Comparison of ENCODE assay signal across 30 cellular contexts in the genomic region with DNA sequence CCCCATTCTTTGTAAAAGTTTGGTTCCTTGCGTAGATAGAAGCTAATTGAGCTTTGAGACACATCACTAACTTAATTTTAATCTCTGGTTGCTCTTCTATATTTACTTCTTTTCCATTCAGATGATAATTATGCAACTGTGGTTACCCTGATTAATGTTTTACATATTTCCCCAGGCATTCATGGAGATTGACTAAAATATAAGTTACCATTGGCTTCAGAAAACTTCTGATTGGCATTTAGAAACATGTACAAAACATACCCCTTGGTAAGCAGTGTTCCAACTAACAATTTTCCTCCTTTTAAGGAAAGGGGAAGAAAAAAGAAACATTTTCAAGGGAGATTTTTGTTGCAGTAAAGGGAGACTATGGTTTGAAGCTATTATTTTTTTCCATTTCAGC. TPM values are rescaled to one million over a fixed set of nuclear protein-coding genes. Genes with fewer than 3 reads are reported as not detected.
A peak's percentile ranks its signal among the peaks of the same experiment; 100 is the strongest.
DNase-seq lines count a peak whose midpoint lies in the region; ATAC-seq, FAIRE-seq and TF ChIP-seq lines count a peak whose summit lies in the region.
"Had no signal": no experiment of that assay in that cellular context is flagged by ENCODE, and none has a peak within 500 bp of the region (broad histone marks: within the 10 kb centered on the region; RNA-seq: fewer than 3 reads in every experiment).

No MANE protein-coding gene starts in this region.

- no peak for TF ChIP-seq CTCF in SK-N-SH (IDR thresholded peaks at IDR 0.05)
- TF ChIP-seq CTCF in bronchial epithelial cell (IDR thresholded peaks at IDR 0.05; ENCODE audit: insufficient read depth, low read length, severe bottlenecking): no peak
- no peak for TF ChIP-seq CTCF in brain microvascular endothelial cell (IDR thresholded peaks at IDR 0.05; ENCODE audit: low read depth, low read length, missing control alignments)

- H3K9me3 ChIP-seq in SK-N-SH (no peaks in the 10 kb centered on the region), mesenchymal stem cell (ENCODE audit: control insufficient read depth, low read length) (no peaks in the 10 kb centered on the region)
- H3K9me3 ChIP-seq: ascending aorta, testis had no signal

- no peak overlapping the region for H3K23ac ChIP-seq in mesenchymal stem cell (ENCODE audit: low read length in 2 of 2)

- H3K4me2 ChIP-seq in SK-N-SH (no peak overlapping the region), mesenchymal stem cell (ENCODE audit: low read length, poor library complexity, severe bottlenecking) (no peak overlapping the region)

- H3K36me3 Mint-ChIP-seq in activated naive CD8-positive, alpha-beta T cell treated with anti-CD3 and anti-CD28 coated beads, Interleukin-2, amount 50 U/mL, for 24 hours (ENCODE audit: low read depth): no peaks in the 10 kb centered on the region
- H3K36me3 Mint-ChIP-seq: activated naive CD8-positive, alpha-beta T cell had no signal

- no peak overlapping the region for H4K8ac ChIP-seq in mesenchymal stem cell (ENCODE audit: low read length)

- H3K14ac ChIP-seq in mesenchymal stem cell (ENCODE audit: low read length in 2 of 2): no peak overlapping the region

- no peak overlapping the region for H4K91ac ChIP-seq in mesenchymal stem cell (ENCODE audit: low read length)

- 91% methylated on average over 1 of the region's 1 CpG for WGBS in SK-N-SH (ENCODE audit: low lambda C conversion rate)
- no CpG with 5 or more reads among the region's 1 CpG for WGBS in mesenchymal stem cell

- ATAC-seq in SK-N-SH treated with all-trans-retinoic acid at 6 μM for 48 hours (no peak), left cardiac atrium (no peak)
- no peak for ATAC-seq in activated naive CD8-positive, alpha-beta T cell treated with anti-CD3 and anti-CD28 coated beads, Interleukin-2, amount 50 U/mL, for 24 hours
- ATAC-seq: activated CD4-positive, CD25-positive, alpha-beta regulatory T cell treated with anti-CD3 and anti-CD28 coated beads, Interleukin-2, amount 50 U/mL, for 24 hours; sciatic nerve; stimulated activated naive CD8-positive, alpha-beta T cell treated with anti-CD3 and anti-CD28 coated beads, Interleukin-15, Interleukin-2, amounts not matched to agents 100 U/mL and 50 U/mL, for 24 hours had no signal

- no peak for DNase-seq in SK-N-SH
- peak; percentile 30 for DNase-seq in bronchial epithelial cell (ENCODE audit: low read depth)
- DNase-seq in mesenchymal stem cell: no peak
- DNase-seq in left cardiac atrium: no peak
- DNase-seq in brain microvascular endothelial cell: no peak
- DNase-seq in activated naive CD8-positive, alpha-beta T cell treated with anti-CD3 and anti-CD28 coated beads, Interleukin-2, amount 50 U/mL, for 24 hours: no peak
- DNase-seq in hippocampal formation (lab: John Stamatoyannopoulos, UW): no peak
- DNase-seq: activated CD4-positive, alpha-beta T cell treated with anti-CD3 and anti-CD28 coated beads, Interleukin-2, amount 50 U/mL, for 48 hours; activated CD8-positive, alpha-beta memory T cell treated with anti-CD3 and anti-CD28 coated beads, Interleukin-2, amount 50 U/mL, for 4 hours; CD4-positive, alpha-beta T cell; DMS 273 treated with DMSO at 0.1 percent for 48 hours; NCI-H1048; NCI-H187; NCI-H526; NK-92 treated with Interleukin-12 subunit alpha and Interleukin-12 subunit beta, amount 100 ng/mL, for 24 hours; SHP77 treated with DMSO at 0.1 percent for 48 hours; stimulated activated CD4-positive, alpha-beta T cell treated with anti-CD3 and anti-CD28 coated beads, Interleukin-15, amount 100 ng/mL, for 24 hours; stimulated activated naive CD8-positive, alpha-beta T cell treated with anti-CD3 and anti-CD28 coated beads, Interleukin-15, Interleukin-2, amounts not matched to agents 100 U/mL and 50 U/mL, for 24 hours; testis had no signal

- H3F3A ChIP-seq in SK-N-SH (replicated peaks; ENCODE audit: insufficient read depth): no peaks in the 10 kb centered on the region

- H3K79me2 ChIP-seq in SK-N-SH (ENCODE audit: insufficient read depth): no peaks in the 10 kb centered on the region; the same call in 1 of the 2 replicates

- no peak for TF ChIP-seq RAD21 in SK-N-SH (IDR thresholded peaks at IDR 0.05; ENCODE audit: low read length)

- POLR2A ChIA-PET in SK-N-SH (lab: Yijun Ruan, JAX): no interaction called here

- H3K18ac ChIP-seq in mesenchymal stem cell (ENCODE audit: low read depth in 1 of 2, low read length in 2 of 2): no peak overlapping the region

- H2BK12ac ChIP-seq in mesenchymal stem cell (ENCODE audit: low read length in 2 of 2): no peak overlapping the region

- no peaks in the 10 kb centered on the region for H3K27me3 Mint-ChIP-seq in activated naive CD8-positive, alpha-beta T cell treated with anti-CD3 and anti-CD28 coated beads, Interleukin-2, amount 50 U/mL, for 24 hours
- H3K27me3 Mint-ChIP-seq: activated naive CD8-positive, alpha-beta T cell; CD4-positive, alpha-beta T cell had no signal

- no peaks in the 10 kb centered on the region for H3K9me3 Mint-ChIP-seq in activated naive CD8-positive, alpha-beta T cell treated with anti-CD3 and anti-CD28 coated beads, Interleukin-2, amount 50 U/mL, for 24 hours

- no peaks in the 10 kb centered on the region for H3K4me1 Mint-ChIP-seq in activated naive CD8-positive, alpha-beta T cell treated with anti-CD3 and anti-CD28 coated beads, Interleukin-2, amount 50 U/mL, for 24 hours

- no peaks in the 10 kb centered on the region for H3K9me2 ChIP-seq in SK-N-SH

- H3K4me3 Mint-ChIP-seq in activated naive CD8-positive, alpha-beta T cell treated with anti-CD3 and anti-CD28 coated beads, Interleukin-2, amount 50 U/mL, for 24 hours: no peak overlapping the region
- H3K4me3 Mint-ChIP-seq: activated naive CD8-positive, alpha-beta T cell; CD4-positive, alpha-beta T cell had no signal

- H3K36me3 ChIP-seq in SK-N-SH (replicated peaks in 1 of 2; ENCODE audit: control insufficient read depth in 1 of 2, insufficient read depth in 2 of 2, low read length in 1 of 2) (no peaks in the 10 kb centered on the region), bronchial epithelial cell (ENCODE audit: control insufficient read depth, insufficient read depth, low read length) (no peaks in the 10 kb centered on the region), mesenchymal stem cell (ENCODE audit: control insufficient read depth in 1 of 2, insufficient read depth in 2 of 2, low read depth in 1 of 2, low read length in 2 of 2) (no peaks in the 10 kb centered on the region), brain microvascular endothelial cell (replicated peaks) (no peaks in the 10 kb centered on the region)
- H3K36me3 ChIP-seq: ascending aorta had no signal

- H3K4me1 ChIP-seq in SK-N-SH (ENCODE audit: control insufficient read depth in 1 of 2, insufficient read depth in 2 of 2, low read depth in 1 of 2, low read length in 1 of 2) (peaks cover 2 to 14% of the 10 kb centered on the region in 2 experiments; a peak in 3 of 4 replicates), mesenchymal stem cell (ENCODE audit: control insufficient read depth, insufficient read depth, low read depth, low read length) (peaks cover 3% of the 10 kb centered on the region)
- H3K4me1 ChIP-seq: ascending aorta, testis had no signal

- no peak overlapping the region for H3K9ac ChIP-seq in SK-N-SH
- no peak overlapping the region for H3K9ac ChIP-seq in mesenchymal stem cell (ENCODE audit: low read length)

- no peak for FAIRE-seq in bronchial epithelial cell (lab: Jason Lieb, UNC)
- FAIRE-seq: GM12892, H54, urothelium cell line had no signal

- CTCF ChIA-PET in SK-N-SH (lab: Yijun Ruan, JAX): interaction anchor here (0.6 kb wide), 1 partner anchor 1051 kb away, joined by 3 read pairs; no protein-coding TSS in a partner anchor

- no peak overlapping the region for H3K4ac ChIP-seq in mesenchymal stem cell (ENCODE audit: low read depth in 1 of 2, low read length in 2 of 2)

- H2BK120ac ChIP-seq in mesenchymal stem cell (ENCODE audit: low read depth, low read length): no peak overlapping the region

- intact Hi-C loops in left cardiac atrium (cut with DNase I): no loop called here

- no peak overlapping the region for H2BK15ac ChIP-seq in mesenchymal stem cell (ENCODE audit: low read depth, poor library complexity, severe bottlenecking)

- H3K79me1 ChIP-seq in mesenchymal stem cell (replicated peaks; ENCODE audit: low read length, poor library complexity, severe bottlenecking): no peaks in the 10 kb centered on the region

- in situ Hi-C loops in brain microvascular endothelial cell (cut with HindIII; ENCODE audit: low pct_ligation_motif_present, low sequenced_read_pairs): no loop called here

- no peaks in the 10 kb centered on the region for H4K20me1 ChIP-seq in SK-N-SH (ENCODE audit: insufficient read depth)

- H2AFZ ChIP-seq in SK-N-SH (ENCODE audit: low read depth): no peak overlapping the region
- H2AFZ ChIP-seq in mesenchymal stem cell (ENCODE audit: low read depth, low read length): no peak overlapping the region

- H3K27ac Mint-ChIP-seq in activated naive CD8-positive, alpha-beta T cell treated with anti-CD3 and anti-CD28 coated beads, Interleukin-2, amount 50 U/mL, for 24 hours: no peak overlapping the region
- H3K27ac Mint-ChIP-seq: activated naive CD8-positive, alpha-beta T cell; CD4-positive, alpha-beta T cell had no signal

- no peak for TF ChIP-seq EP300 in SK-N-SH (IDR thresholded peaks at IDR 0.05; ENCODE audit: borderline replicate concordance in 1 of 2, low read depth in 1 of 2, low read length in 1 of 2)

- H3K27me3 ChIP-seq in SK-N-SH (ENCODE audit: insufficient read depth) (no peaks in the 10 kb centered on the region), bronchial epithelial cell (ENCODE audit: control insufficient read depth, insufficient read depth, low read length) (no peaks in the 10 kb centered on the region), mesenchymal stem cell (ENCODE audit: control insufficient read depth in 1 of 2, insufficient read depth in 1 of 2, low read length in 2 of 2) (no peaks in the 10 kb centered on the region), brain microvascular endothelial cell (replicated peaks) (no peaks in the 10 kb centered on the region)
- H3K27me3 ChIP-seq: ascending aorta, testis had no signal

- H3K27ac ChIP-seq in SK-N-SH (ENCODE audit: low read depth in 2 of 2, low read length in 1 of 2): peak overlapping the region; percentile 34 to 47; a peak in 2 of 4 replicates
- H3K27ac ChIP-seq in mesenchymal stem cell (ENCODE audit: low read length, poor library complexity, severe bottlenecking): peak overlapping the region; percentile 89
- no peak overlapping the region for H3K27ac ChIP-seq in brain microvascular endothelial cell
- H3K27ac ChIP-seq: 22Rv1, ascending aorta, testis had no signal

- H2AK5ac ChIP-seq in mesenchymal stem cell (ENCODE audit: low read length, severe bottlenecking): no peak overlapping the region

- no peak overlapping the region for H2BK5ac ChIP-seq in mesenchymal stem cell (ENCODE audit: low read depth, low read length, poor library complexity, severe bottlenecking)

- H3K4me3 ChIP-seq in SK-N-SH (ENCODE audit: low read depth in 2 of 2, low read length in 1 of 2): no peak overlapping the region
- no peak overlapping the region for H3K4me3 ChIP-seq in bronchial epithelial cell (ENCODE audit: low read depth, low read length)
- H3K4me3 ChIP-seq in mesenchymal stem cell (ENCODE audit: insufficient read depth in 1 of 2, low read depth in 1 of 2, low read length in 2 of 2): no peak overlapping the region
- H3K4me3 ChIP-seq in brain microvascular endothelial cell (ENCODE audit: low read depth, low read length): no peak overlapping the region
- H3K4me3 ChIP-seq: ascending aorta, testis had no signal

RNA-seq across cellular contexts. Expression of gene FAT3, which starts 43.9 kb away (rescaled TPM):
- 0.76 and 0.87 TPM in 2 replicates for polyA plus RNA-seq in SK-N-SH (2012; rRNA removed)
- 0.53 and 0.72 TPM in 2 replicates for polyA plus RNA-seq in SK-N-SH (2012; cell fraction: cytosol; rRNA removed)
- polyA plus RNA-seq in SK-N-SH (2012; cell fraction: nucleus; rRNA removed): 0.53 and 1.3 TPM in 2 replicates
- total RNA-seq in bronchial epithelial cell: under 0.01 TPM in 2 replicates
- polyA plus RNA-seq in mesenchymal stem cell (2013, experiment 1 of 2): 0.01 TPM
- under 0.01 TPM for polyA plus RNA-seq in mesenchymal stem cell (2013, experiment 2 of 2)
- total RNA-seq in left cardiac atrium: under 1 TPM; 0.77 to 0.92 TPM
- total RNA-seq: CD4-positive, alpha-beta T cell; dermis microvascular lymphatic vessel endothelial cell; mammary epithelial cell had no signal
